16 cellular contexts compared by ENCODE assay signal in genomic region chr1:245263701-245264100, GRCh38.
A peak's percentile ranks its signal among the peaks of the same experiment; 100 is the strongest.
DNase-seq lines count a peak whose midpoint lies in the region; ATAC-seq, FAIRE-seq and TF ChIP-seq lines count a peak whose summit lies in the region.
"Had no signal": no experiment of that assay in that cellular context is flagged by ENCODE, and none has a peak within 500 bp of the region (broad histone marks: within the 10 kb centered on the region; RNA-seq: fewer than 3 reads in every experiment).

No MANE protein-coding gene starts in this region.

- peaks cover 17% of the 10 kb centered on the region for H3K4me1 Mint-ChIP-seq in glutamatergic neuron (ENCODE audit: low read depth, unreplicated experiment)

- no peak for ATAC-seq in HG03196 (IDR thresholded peaks at IDR 0.05; ENCODE audit: unreplicated experiment)
- no peak for ATAC-seq in left colon
- ATAC-seq in HG03342 (IDR thresholded peaks at IDR 0.05; ENCODE audit: unreplicated experiment): no peak
- ATAC-seq in HG03175 (IDR thresholded peaks at IDR 0.05; ENCODE audit: unreplicated experiment): no peak
- ATAC-seq: CD8-positive, alpha-beta T cell; K562 had no signal

- intact Hi-C loops in left colon (cut with DNase I, micrococcal nuclease): no loop called here

- peaks cover 1% of the 10 kb centered on the region for H3K9me3 Mint-ChIP-seq in glutamatergic neuron (ENCODE audit: unreplicated experiment)
- H3K9me3 Mint-ChIP-seq: CD8-positive, alpha-beta T cell had no signal

- TF ChIP-seq CTCF in bronchial epithelial cell (IDR thresholded peaks at IDR 0.05; ENCODE audit: insufficient read depth, low read length, severe bottlenecking) (no peak), glutamatergic neuron (IDR thresholded peaks at IDR 0.05; ENCODE audit: partially characterized antibody, unreplicated experiment) (no peak)

- FAIRE-seq in bronchial epithelial cell (lab: Jason Lieb, UNC): peak; percentile 23

- no peak overlapping the region for H3K4me3 ChIP-seq in bronchial epithelial cell (ENCODE audit: low read depth, low read length)
- H3K4me3 ChIP-seq: K562 had no signal

- peaks cover 5% of the 10 kb centered on the region for H3K27me3 Mint-ChIP-seq in glutamatergic neuron (ENCODE audit: unreplicated experiment)

- H3K36me3 ChIP-seq in bronchial epithelial cell (ENCODE audit: control insufficient read depth, insufficient read depth, low read length): no peaks in the 10 kb centered on the region

- H3K4me3 Mint-ChIP-seq in glutamatergic neuron (ENCODE audit: unreplicated experiment): no peak overlapping the region
- H3K4me3 Mint-ChIP-seq: CD8-positive, alpha-beta T cell had no signal

- H3K36me3 Mint-ChIP-seq in glutamatergic neuron (ENCODE audit: unreplicated experiment): no peaks in the 10 kb centered on the region
- H3K36me3 Mint-ChIP-seq: CD8-positive, alpha-beta T cell had no signal

- peak overlapping the region; percentile 41 for H3K27ac Mint-ChIP-seq in glutamatergic neuron (ENCODE audit: unreplicated experiment)
- H3K27ac Mint-ChIP-seq: CD8-positive, alpha-beta T cell had no signal

- DNase-seq in AG08395 (ENCODE audit: low spot score): peak; percentile 77
- peak; percentile 51 for DNase-seq in GM03348 (ENCODE audit: low spot score)
- DNase-seq in bronchial epithelial cell (ENCODE audit: low read depth): no peak
- no peak for DNase-seq in glutamatergic neuron
- DNase-seq in left colon: no peak
- DNase-seq: BE2C; CD8-positive, alpha-beta T cell; DND-41; HCEC 1CT; NCI-H1436; NCI-H2029 treated with DMSO at 0.1 percent for 48 hours; RPMI8226 had no signal

- H3K27me3 ChIP-seq in bronchial epithelial cell (ENCODE audit: control insufficient read depth, insufficient read depth, low read length): no peaks in the 10 kb centered on the region
- H3K27me3 ChIP-seq: BE2C had no signal

Comparison
In these comparisons a context has a peak if more than half of its experiments do, and no peak if none do; other contexts are left out.
1. DNase-seq: peak in AG08395 (single experiment) and GM03348 (single experiment); none in bronchial epithelial cell (single experiment), glutamatergic neuron (single experiment) and left colon (0 of 2).